Comparison of ENCODE assay signal across 8 cellular contexts in genomic region chr2:149597050-149598013, GRCh38. TPM values are rescaled to one million over a fixed set of nuclear protein-coding genes. Genes with fewer than 3 reads are reported as not detected.
A peak's percentile ranks its signal among the peaks of the same experiment; 100 is the strongest.
DNase-seq lines count a peak whose midpoint lies in the region; ATAC-seq and TF ChIP-seq lines count a peak whose summit lies in the region.

No MANE protein-coding gene starts in this region.

- H3K9me3 ChIP-seq in CD4-positive, alpha-beta T cell (ENCODE audit: control insufficient read depth, low read length): no peaks in the 10 kb centered on the region

- no peaks in the 10 kb centered on the region for H3K9me3 Mint-ChIP-seq in CD4-positive, alpha-beta T cell
- H3K9me3 Mint-ChIP-seq in WTC11: peaks cover 23% of the 10 kb centered on the region
- no peaks in the 10 kb centered on the region for H3K9me3 Mint-ChIP-seq in central memory CD8-positive, alpha-beta T cell

- H3K4me1 Mint-ChIP-seq in CD4-positive, alpha-beta T cell (ENCODE audit: low read depth): peaks cover 16% of the 10 kb centered on the region
- H3K4me1 Mint-ChIP-seq in WTC11: peaks cover 14% of the 10 kb centered on the region
- H3K4me1 Mint-ChIP-seq in central memory CD8-positive, alpha-beta T cell: peaks cover 12% of the 10 kb centered on the region

- ATAC-seq in CD4-positive, alpha-beta T cell (ENCODE audit: poor library complexity): peak; percentile 95
- ATAC-seq in GM19351 (IDR thresholded peaks at IDR 0.05; ENCODE audit: unreplicated experiment) (peak; percentile 97), HG03354 (IDR thresholded peaks at IDR 0.05; ENCODE audit: poor library complexity, severe bottlenecking, unreplicated experiment) (peak; percentile 99), WTC11 (peak; percentile 91)
- ATAC-seq in central memory CD8-positive, alpha-beta T cell (replicated peaks; ENCODE audit: extremely low read depth, poor library complexity, severe bottlenecking): peak; percentile 98

- H3K27ac Mint-ChIP-seq in CD4-positive, alpha-beta T cell: no peak overlapping the region
- no peak overlapping the region for H3K27ac Mint-ChIP-seq in WTC11
- H3K27ac Mint-ChIP-seq in central memory CD8-positive, alpha-beta T cell (ENCODE audit: low read depth): peak overlapping the region; percentile 52

- peaks cover 6% of the 10 kb centered on the region for H3K27me3 ChIP-seq in CD4-positive, alpha-beta T cell (ENCODE audit: control insufficient read depth, insufficient read depth, low read length)

- POLR2A ChIA-PET in CD4-positive, alpha-beta T cell (lab: Charles Lee): interaction anchor here (0.6 to 1.1 kb wide), 3 partner anchors 10 to 1454 kb away, joined by 3 to 6 read pairs (median 5); partner anchors contain the start of gene MMADHC
- POLR2A ChIA-PET in WTC11 (lab: Charles Lee): no interaction called here

- DNase-seq in CD4-positive, alpha-beta T cell: peak; percentile 2 to 51 (median 28)
- DNase-seq in NCI-H345 treated with DMSO at 0.1 percent for 48 hours (lab: John Stamatoyannopoulos, UW; ENCODE audit: unreplicated experiment) (peak; percentile 71), WTC11 (ENCODE audit: low spot score) (peak; percentile 34), kidney tubule cell (ENCODE audit: low spot score) (peak; percentile 94)
- peak; percentile 21 to 57 for DNase-seq in central memory CD8-positive, alpha-beta T cell (ENCODE audit: low spot score in 2 of 2)
- peak; percentile 7 for DNase-seq in stimulated activated CD4-positive, alpha-beta T cell treated with anti-CD3 and anti-CD28 coated beads, Interleukin-4, amount 100 ng/mL, for 1 hour

- H3K27ac ChIP-seq in CD4-positive, alpha-beta T cell (ENCODE audit: low read depth, low read length): no peak overlapping the region

- intact Hi-C loops in CD4-positive, alpha-beta T cell (cut with DNase I, micrococcal nuclease): loop anchor here (1.0 to 10.0 kb wide), 9 partner anchors 885 to 1840 kb away; no protein-coding TSS in a partner anchor

- CTCF ChIA-PET in CD4-positive, alpha-beta T cell (lab: Charles Lee): interaction anchor here (0.6 to 2.3 kb wide), 5 partner anchors 10 to 1692 kb away, joined by 3 to 10 read pairs (median 3); partner anchors contain the start of genes MMADHC and NMI
- CTCF ChIA-PET in WTC11 (lab: Charles Lee): interaction anchor here (1.3 kb wide), 1 partner anchor 951 kb away, joined by 3 read pairs; no protein-coding TSS in a partner anchor

- H3K4me3 Mint-ChIP-seq in CD4-positive, alpha-beta T cell: peak overlapping the region; percentile 34
- H3K4me3 Mint-ChIP-seq in WTC11: no peak overlapping the region
- no peak overlapping the region for H3K4me3 Mint-ChIP-seq in central memory CD8-positive, alpha-beta T cell

- H3K36me3 Mint-ChIP-seq in CD4-positive, alpha-beta T cell (ENCODE audit: low read depth): no peaks in the 10 kb centered on the region
- peaks cover 19% of the 10 kb centered on the region for H3K36me3 Mint-ChIP-seq in WTC11
- H3K36me3 Mint-ChIP-seq in central memory CD8-positive, alpha-beta T cell (ENCODE audit: insufficient read depth): peaks cover 2% of the 10 kb centered on the region

- peaks cover 39% of the 10 kb centered on the region for H3K27me3 Mint-ChIP-seq in CD4-positive, alpha-beta T cell
- H3K27me3 Mint-ChIP-seq in WTC11 (ENCODE audit: low read depth): no peaks in the 10 kb centered on the region
- peaks cover 13% of the 10 kb centered on the region for H3K27me3 Mint-ChIP-seq in central memory CD8-positive, alpha-beta T cell

- TF ChIP-seq CTCF in CD4-positive, alpha-beta T cell (IDR thresholded peaks at IDR 0.05): peak; percentile 82
- peak; percentile 69 for TF ChIP-seq CTCF in WTC11 (IDR thresholded peaks at IDR 0.05)

TF ChIP-seq in WTC11, 78 proteins besides CTCF, POLR2A, EP300 and RAD21 (continues in another document):
- TF ChIP-seq, protein P1, sequence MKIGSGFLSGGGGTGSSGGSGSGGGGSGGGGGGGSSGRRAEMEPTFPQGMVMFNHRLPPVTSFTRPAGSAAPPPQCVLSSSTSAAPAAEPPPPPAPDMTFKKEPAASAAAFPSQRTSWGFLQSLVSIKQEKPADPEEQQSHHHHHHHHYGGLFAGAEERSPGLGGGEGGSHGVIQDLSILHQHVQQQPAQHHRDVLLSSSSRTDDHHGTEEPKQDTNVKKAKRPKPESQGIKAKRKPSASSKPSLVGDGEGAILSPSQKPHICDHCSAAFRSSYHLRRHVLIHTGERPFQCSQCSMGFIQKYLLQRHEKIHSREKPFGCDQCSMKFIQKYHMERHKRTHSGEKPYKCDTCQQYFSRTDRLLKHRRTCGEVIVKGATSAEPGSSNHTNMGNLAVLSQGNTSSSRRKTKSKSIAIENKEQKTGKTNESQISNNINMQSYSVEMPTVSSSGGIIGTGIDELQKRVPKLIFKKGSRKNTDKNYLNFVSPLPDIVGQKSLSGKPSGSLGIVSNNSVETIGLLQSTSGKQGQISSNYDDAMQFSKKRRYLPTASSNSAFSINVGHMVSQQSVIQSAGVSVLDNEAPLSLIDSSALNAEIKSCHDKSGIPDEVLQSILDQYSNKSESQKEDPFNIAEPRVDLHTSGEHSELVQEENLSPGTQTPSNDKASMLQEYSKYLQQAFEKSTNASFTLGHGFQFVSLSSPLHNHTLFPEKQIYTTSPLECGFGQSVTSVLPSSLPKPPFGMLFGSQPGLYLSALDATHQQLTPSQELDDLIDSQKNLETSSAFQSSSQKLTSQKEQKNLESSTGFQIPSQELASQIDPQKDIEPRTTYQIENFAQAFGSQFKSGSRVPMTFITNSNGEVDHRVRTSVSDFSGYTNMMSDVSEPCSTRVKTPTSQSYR (CRISPR knock-in tag; IDR thresholded peaks at IDR 0.05): no peak
- TF ChIP-seq ETV6 (CRISPR knock-in tag; IDR thresholded peaks at IDR 0.05): no peak
- TF ChIP-seq ARID4B (CRISPR knock-in tag; IDR thresholded peaks at IDR 0.05; ENCODE audit: borderline replicate concordance): no peak
- no peak for TF ChIP-seq ZNF138 (CRISPR knock-in tag; conservative IDR thresholded peaks at IDR 0.05)
- no peak for TF ChIP-seq HMGXB4 (CRISPR knock-in tag; IDR thresholded peaks at IDR 0.05)
- no peak for TF ChIP-seq NR3C1 (CRISPR knock-in tag; conservative IDR thresholded peaks at IDR 0.05; ENCODE audit: low read depth)

RNA-seq across cellular contexts. Expression of gene MMADHC, which starts 9.8 kb away (rescaled TPM):
- total RNA-seq in CD4-positive, alpha-beta T cell: 10 to 100 TPM; 77.3 to 77.8 TPM
- 121 to 126 TPM (median 124 TPM) in 3 replicates for total RNA-seq in WTC11 (2021)

Comparison
In these comparisons a context has a peak if more than half of its experiments do, and no peak if none do; other contexts are left out.
1. DNase-seq: peak in every context shown above with its lines; median percentile 94 in kidney tubule cell; 71 in NCI-H345 treated with DMSO at 0.1 percent for 48 hours; 39 in central memory CD8-positive, alpha-beta T cell; 34 in WTC11; 28 in CD4-positive, alpha-beta T cell; 7 in stimulated activated CD4-positive, alpha-beta T cell treated with anti-CD3 and anti-CD28 coated beads, Interleukin-4, amount 100 ng/mL, for 1 hour.